In the genomic region with DNA sequence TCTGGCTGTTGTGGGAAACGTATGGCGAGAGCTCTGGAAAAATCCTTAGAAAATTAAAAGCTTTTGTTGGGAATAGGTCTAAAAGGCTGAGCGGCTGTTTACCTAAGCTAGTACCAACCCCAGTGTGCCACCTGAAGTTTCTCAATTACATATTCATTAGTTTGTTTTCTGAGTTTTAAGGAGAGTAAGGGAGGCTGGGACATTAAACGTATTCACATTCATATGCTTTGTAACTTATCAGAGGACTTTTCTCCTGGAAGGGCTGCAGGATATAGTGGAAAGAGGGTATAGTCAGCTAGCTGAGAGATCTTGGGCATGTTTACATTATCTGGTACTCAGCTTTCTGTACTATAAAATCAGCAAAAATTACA, we compare ENCODE assay signal across 8 cellular contexts. TPM values are rescaled to one million over a fixed set of nuclear protein-coding genes. Genes with fewer than 3 reads are reported as not detected.
DNase-seq lines count a peak whose midpoint lies in the region; ATAC-seq, FAIRE-seq and TF ChIP-seq lines count a peak whose summit lies in the region.

No MANE protein-coding gene starts in this region.

- intact Hi-C loops in prostate gland (cut with DNase I), result loop anchor here (5.0 to 10.0 kb wide), 4 partner anchors 135 to 493 kb away; partner anchors contain the start of gene PPP1R12A

- H3K36me3 ChIP-seq in GM23338 (ENCODE audit: insufficient read depth) (no peaks in the 10 kb centered on the region; the same call in 1 of the 2 replicates), prostate gland (no peaks in the 10 kb centered on the region)

- H3K4me1 ChIP-seq in GM23338 (ENCODE audit: insufficient read depth) (peaks cover 15% of the 10 kb centered on the region), foreskin keratinocyte (peaks cover 14% of the 10 kb centered on the region), prostate gland (replicated peaks) (no peaks in the 10 kb centered on the region)

- peak overlapping the region; percentile 4 for H2AFZ ChIP-seq in GM23338

- H3K9me3 Mint-ChIP-seq in GM23338, result no peaks in the 10 kb centered on the region

- H3K4me3 ChIP-seq in GM23338, result peak overlapping the region; percentile 80
- H3K4me3 ChIP-seq in prostate gland, result no peak overlapping the region

- WGBS in prostate gland, result 59% methylated on average over 4 of the region's 4 CpGs

- DNase-seq in GM23338 (ENCODE audit: low spot score) (no peak), foreskin keratinocyte (no peak), prostate gland (ENCODE audit: low spot score) (no peak), NCI-H226 (no peak), urothelium cell line (ENCODE audit: low spot score) (no peak)

- H3K9me2 ChIP-seq in GM23338 (ENCODE audit: insufficient read depth), result no peaks in the 10 kb centered on the region

- H3K4me3 Mint-ChIP-seq in GM23338, result peak overlapping the region; percentile 88

- H3K27me3 ChIP-seq in GM23338 (ENCODE audit: insufficient read depth) (no peaks in the 10 kb centered on the region), foreskin keratinocyte (no peaks in the 10 kb centered on the region), prostate gland (replicated peaks; ENCODE audit: insufficient read depth) (no peaks in the 10 kb centered on the region)

- H4K20me1 ChIP-seq in GM23338 (replicated peaks; ENCODE audit: insufficient read depth), result peaks cover 10% of the 10 kb centered on the region

- H3K27ac Mint-ChIP-seq in GM23338, result peak overlapping the region; percentile 97

- peaks cover 30% of the 10 kb centered on the region for H3K36me3 Mint-ChIP-seq in GM23338 (ENCODE audit: low read depth)

- peaks cover 4% of the 10 kb centered on the region; the same call in 1 of the 2 replicates for H3F3A ChIP-seq in GM23338 (replicated peaks; ENCODE audit: low read depth)

- H3K79me2 ChIP-seq in GM23338 (replicated peaks; ENCODE audit: insufficient read depth), result peaks cover 40% of the 10 kb centered on the region

- peaks cover 4% of the 10 kb centered on the region for H3K27me3 Mint-ChIP-seq in GM23338 (ENCODE audit: insufficient read depth, low read depth, poor library complexity)

- ATAC-seq in GM23338 (no peak), foreskin keratinocyte (no peak), GM19035 (IDR thresholded peaks at IDR 0.05; ENCODE audit: unreplicated experiment) (no peak), GM19395 (IDR thresholded peaks at IDR 0.05; ENCODE audit: unreplicated experiment) (no peak)

- no peak for TF ChIP-seq CTCF in GM23338 (conservative IDR thresholded peaks at IDR 0.05; ENCODE audit: low read depth in 2 of 2)
- TF ChIP-seq CTCF in VCaP (conservative IDR thresholded peaks at IDR 0.05), result no peak
- no peak for TF ChIP-seq CTCF in foreskin keratinocyte (conservative IDR thresholded peaks at IDR 0.05)
- TF ChIP-seq CTCF in prostate gland (IDR thresholded peaks at IDR 0.05), result no peak

- no peaks in the 10 kb centered on the region for H3K9me3 ChIP-seq in prostate gland

- peaks cover 17% of the 10 kb centered on the region for H3K4me1 Mint-ChIP-seq in GM23338

- TF ChIP-seq POLR2A in prostate gland (IDR thresholded peaks at IDR 0.05), result no peak

- no peak for FAIRE-seq in urothelium cell line (lab: Jason Lieb, UNC)

- peak overlapping the region; percentile 87 for H3K4me2 ChIP-seq in GM23338

- H3K27ac ChIP-seq in GM23338 (ENCODE audit: low read depth) (peak overlapping the region; percentile 99), VCaP (peak overlapping the region; percentile 95), foreskin keratinocyte (peak overlapping the region; percentile 96), prostate gland (peak overlapping the region; percentile 94)

TF ChIP-seq in GM23338, 12 proteins besides CTCF, POLR2A, EP300 and RAD21:
- no peak for TF ChIP-seq NANOG (IDR thresholded peaks at IDR 0.05; ENCODE audit: borderline replicate concordance)

RNA-seq across cellular contexts. Expression of gene PAWR, which starts 1.5 kb away (rescaled TPM):
- 159 and 180 TPM in 2 replicates for total RNA-seq in GM23338 (2014; rRNA removed; shearing (Covaris generic))
- polyA plus RNA-seq in GM23338 (2016; fragmentation: Nextera tagmentation; extraction: Ambion mirVana) (136 and 149 TPM in 2 replicates), foreskin keratinocyte (24.9 and 28.6 TPM in 2 replicates)
- total RNA-seq in foreskin keratinocyte (51.6 and 51.9 TPM in 2 replicates), prostate gland (10 to 100 TPM; 46.4 to 58.7 TPM)
